Comparison of ENCODE assay signal across 9 cellular contexts in genomic region chr4:81069706-81070331, GRCh38. TPM values are rescaled to one million over a fixed set of nuclear protein-coding genes. Genes with fewer than 3 reads are reported as not detected.
DNase-seq lines count a peak whose midpoint lies in the region; ATAC-seq lines count a peak whose summit lies in the region.
"Had no signal": no experiment of that assay in that cellular context is flagged by ENCODE, and none has a peak within 500 bp of the region (broad histone marks: within the 10 kb centered on the region; RNA-seq: fewer than 3 reads in every experiment).

No MANE protein-coding gene starts in this region.

- H3K36me3 ChIP-seq in CD4-positive, CD25-positive, alpha-beta regulatory T cell (ENCODE audit: control insufficient read depth, insufficient read depth, low read length), result no peaks in the 10 kb centered on the region

- H3K4me3 ChIP-seq in CD4-positive, CD25-positive, alpha-beta regulatory T cell (ENCODE audit: low read depth, low read length), result no peak overlapping the region

- no peak overlapping the region for H3K27ac Mint-ChIP-seq in CD4-positive, CD25-positive, alpha-beta regulatory T cell

- H3K27ac ChIP-seq in CD4-positive, CD25-positive, alpha-beta regulatory T cell (ENCODE audit: insufficient read depth, low read length, poor library complexity, severe bottlenecking), result no peak overlapping the region

- no peaks in the 10 kb centered on the region for H3K4me1 ChIP-seq in CD4-positive, CD25-positive, alpha-beta regulatory T cell (ENCODE audit: control insufficient read depth, insufficient read depth, low read length, poor library complexity, severe bottlenecking)

- peak; percentile 73 to 82 for ATAC-seq in CD4-positive, CD25-positive, alpha-beta regulatory T cell (ENCODE audit: low read depth in 2 of 2)
- ATAC-seq in GM19324 (IDR thresholded peaks at IDR 0.05; ENCODE audit: low FRiP score, unreplicated experiment) (peak; percentile 97), HG03354 (IDR thresholded peaks at IDR 0.05; ENCODE audit: poor library complexity, severe bottlenecking, unreplicated experiment) (peak; percentile 100), left lobe of liver (peak; percentile 100)
- ATAC-seq in activated CD4-positive, CD25-positive, alpha-beta regulatory T cell treated with anti-CD3 and anti-CD28 coated beads, Interleukin-2, amount 50 U/mL, for 24 hours, result peak; percentile 53 to 64

- no peaks in the 10 kb centered on the region for H3K36me3 Mint-ChIP-seq in CD4-positive, CD25-positive, alpha-beta regulatory T cell

- H3K9me3 ChIP-seq in CD4-positive, CD25-positive, alpha-beta regulatory T cell (ENCODE audit: control insufficient read depth in 2 of 2, low read length in 2 of 2), result no peaks in the 10 kb centered on the region

- H3K27me3 Mint-ChIP-seq in CD4-positive, CD25-positive, alpha-beta regulatory T cell, result peaks cover 6% of the 10 kb centered on the region

- H3K9me3 Mint-ChIP-seq in CD4-positive, CD25-positive, alpha-beta regulatory T cell, result peaks cover 0 to 3% (median 0%) of the 10 kb centered on the region in 7 donors

- H3K4me3 Mint-ChIP-seq in CD4-positive, CD25-positive, alpha-beta regulatory T cell, result no peak overlapping the region

- no peaks in the 10 kb centered on the region for H3K4me1 Mint-ChIP-seq in CD4-positive, CD25-positive, alpha-beta regulatory T cell

- DNase-seq in CD4-positive, CD25-positive, alpha-beta regulatory T cell, result peak; percentile 16 to 83 (median 64)
- peak; percentile 46 for DNase-seq in NCI-H226
- peak; percentile 1 to 6 for DNase-seq in cerebellar nuclear complex (lab: John Stamatoyannopoulos, UW)
- peak; percentile 64 for DNase-seq in left lobe of liver (ENCODE audit: low spot score)
- DNase-seq in stimulated activated CD4-positive, alpha-beta T cell treated with anti-CD3 and anti-CD28 coated beads, Interleukin-4, amount 100 ng/mL, for 48 hours (ENCODE audit: low read depth in 2 of 2), result peak; percentile 29 to 38

- H3K27me3 ChIP-seq in CD4-positive, CD25-positive, alpha-beta regulatory T cell (ENCODE audit: control insufficient read depth, insufficient read depth, low read length), result peaks cover 4% of the 10 kb centered on the region

RNA-seq across cellular contexts. Expression of gene BMP3, which starts 39.3 kb away (rescaled TPM):
- not detected for total RNA-seq in CD4-positive, CD25-positive, alpha-beta regulatory T cell
- not detected for polyA plus RNA-seq in CD4-positive, CD25-positive, alpha-beta regulatory T cell
- total RNA-seq in left lobe of liver, result not detected
- total RNA-seq: T-helper 2 cell treated with Interferon-gamma antibody and Interleukin-4, amounts not matched to agents 100 ng/mL and 5 ng/mL, for 36 hours had no signal

Comparison
In these comparisons a context has a peak if more than half of its experiments do, and no peak if none do; other contexts are left out.
1. DNase-seq: peak in every context shown above with its lines; median percentile 64 in CD4-positive, CD25-positive, alpha-beta regulatory T cell; 64 in left lobe of liver; 46 in NCI-H226; 34 in stimulated activated CD4-positive, alpha-beta T cell treated with anti-CD3 and anti-CD28 coated beads, Interleukin-4, amount 100 ng/mL, for 48 hours; 4 in cerebellar nuclear complex.